ENCODE assay signal across 29 cellular contexts in genomic region chr6:23415819-23416427, GRCh38.
DNase-seq lines count a peak whose midpoint lies in the region; ATAC-seq, FAIRE-seq and TF ChIP-seq lines count a peak whose summit lies in the region.
"Had no signal": no experiment of that assay in that cellular context is flagged by ENCODE, and none has a peak within 500 bp of the region (broad histone marks: within the 10 kb centered on the region; RNA-seq: fewer than 3 reads in every experiment).

No MANE protein-coding gene starts in this region.

- H3K4me1 ChIP-seq in MM.1S (ENCODE audit: low read length): peaks cover 48% of the 10 kb centered on the region
- H3K4me1 ChIP-seq in neuronal stem cell (ENCODE audit: control insufficient read depth in 2 of 2, insufficient read depth in 1 of 2, low read depth in 1 of 2, low read length in 2 of 2): no peaks in the 10 kb centered on the region
- H3K4me1 ChIP-seq: A549, Peyer's patch had no signal

- H3K23ac ChIP-seq in neuronal stem cell (ENCODE audit: low read depth, low read length, poor library complexity): no peak overlapping the region

- H3F3A ChIP-seq in MM.1S (ENCODE audit: insufficient read depth, low read length): 0 out of 2 replicates have a peak, but pooled peaks cover 4% of the 10 kb centered on the region

- no peaks in the 10 kb centered on the region for H3K27me3 Mint-ChIP-seq in activated CD8-positive, alpha-beta memory T cell treated with anti-CD3 and anti-CD28 coated beads, Interleukin-2, amount 10 ng/mL, durations not matched to agents 7 days and 5 days
- H3K27me3 Mint-ChIP-seq: CD4-positive, alpha-beta memory T cell had no signal

- H2AFZ ChIP-seq in MM.1S (ENCODE audit: low read length) (no peak overlapping the region), neuronal stem cell (ENCODE audit: low read length) (peak overlapping the region; percentile 0)
- H2AFZ ChIP-seq: GM23338 had no signal

- no peaks in the 10 kb centered on the region for H3K27me3 ChIP-seq in MM.1S (replicated peaks; ENCODE audit: insufficient read depth, low read length)
- no peaks in the 10 kb centered on the region for H3K27me3 ChIP-seq in neuronal stem cell (ENCODE audit: control insufficient read depth in 3 of 3, insufficient read depth in 3 of 3, low read depth in 1 of 3, low read length in 3 of 3)
- H3K27me3 ChIP-seq: Peyer's patch had no signal

- TF ChIP-seq CTCF in GM13977 (IDR thresholded peaks at IDR 0.05; ENCODE audit: extremely low read depth, insufficient read depth, missing control alignments) (no peak), MM.1S (IDR thresholded peaks at IDR 0.05; ENCODE audit: low read length) (no peak)

- H3K9me2 ChIP-seq in MM.1S (replicated peaks; ENCODE audit: insufficient read depth, low read length): no peaks in the 10 kb centered on the region

- no peak overlapping the region for H2AK5ac ChIP-seq in neuronal stem cell (ENCODE audit: low read depth, low read length)

- no peak overlapping the region for H3K4ac ChIP-seq in neuronal stem cell (ENCODE audit: low read length)

- H3K4me3 Mint-ChIP-seq in activated CD8-positive, alpha-beta memory T cell treated with anti-CD3 and anti-CD28 coated beads, Interleukin-2, amount 10 ng/mL, durations not matched to agents 7 days and 5 days: no peak overlapping the region
- H3K4me3 Mint-ChIP-seq: CD4-positive, alpha-beta memory T cell; GM23338; H9; HFFc6 had no signal

- no peaks in the 10 kb centered on the region for H3K36me3 ChIP-seq in MM.1S (replicated peaks; ENCODE audit: insufficient read depth, low read length)
- no peaks in the 10 kb centered on the region for H3K36me3 ChIP-seq in neuronal stem cell (replicated peaks in 1 of 2; ENCODE audit: control insufficient read depth in 2 of 2, insufficient read depth in 2 of 2, low read length in 2 of 2)
- H3K36me3 ChIP-seq: Peyer's patch had no signal

- no peaks in the 10 kb centered on the region for H3K79me1 ChIP-seq in neuronal stem cell (ENCODE audit: low read depth, low read length)

- H3K27ac ChIP-seq in MM.1S (ENCODE audit: low read length) (no peak overlapping the region), neuronal stem cell (replicated peaks; ENCODE audit: low read length) (no peak overlapping the region)
- H3K27ac ChIP-seq: A549, Peyer's patch, SK-N-MC had no signal

- TF ChIP-seq POLR2A in GM12892 (IDR thresholded peaks at IDR 0.05; ENCODE audit: low read depth, low read length): no peak

- H3K4me3 ChIP-seq in MM.1S (ENCODE audit: low read length) (no peak overlapping the region), neuronal stem cell (ENCODE audit: low read length in 2 of 2) (no peak overlapping the region)
- H3K4me3 ChIP-seq: A549, GM23338, Peyer's patch, SK-N-MC had no signal

- ATAC-seq in HG02610 (IDR thresholded peaks at IDR 0.05; ENCODE audit: unreplicated experiment): peak; percentile 64
- ATAC-seq in activated CD8-positive, alpha-beta memory T cell treated with anti-CD3 and anti-CD28 coated beads, Interleukin-2, amount 10 ng/mL, durations not matched to agents 7 days and 5 days: no peak
- ATAC-seq: A549, GM23338 had no signal

- H2BK15ac ChIP-seq in neuronal stem cell (ENCODE audit: low read length): no peak overlapping the region

- H3K4me2 ChIP-seq in MM.1S (ENCODE audit: low read depth, low read length) (no peak overlapping the region), neuronal stem cell (ENCODE audit: insufficient read depth, low read length, poor library complexity, severe bottlenecking) (no peak overlapping the region)
- H3K4me2 ChIP-seq: A549, GM23338 had no signal

- H3K14ac ChIP-seq in neuronal stem cell (ENCODE audit: low read length): no peak overlapping the region

- H3K9me3 ChIP-seq in MM.1S (replicated peaks; ENCODE audit: insufficient read depth, low read length) (no peaks in the 10 kb centered on the region), neuronal stem cell (replicated peaks in 1 of 2; ENCODE audit: control insufficient read depth in 2 of 2, insufficient read depth in 1 of 2, low read depth in 1 of 2, low read length in 2 of 2) (peaks cover 0 to 7% of the 10 kb centered on the region in 2 donors)
- H3K9me3 ChIP-seq: A549, Peyer's patch had no signal

- no peaks in the 10 kb centered on the region for H3K36me3 Mint-ChIP-seq in activated CD8-positive, alpha-beta memory T cell treated with anti-CD3 and anti-CD28 coated beads, Interleukin-2, amount 10 ng/mL, durations not matched to agents 7 days and 5 days
- H3K36me3 Mint-ChIP-seq: CD4-positive, alpha-beta memory T cell had no signal

- no peak overlapping the region for H2BK120ac ChIP-seq in neuronal stem cell (ENCODE audit: low read depth, low read length)

- in situ Hi-C loops in GM13977 (cut with MboI; ENCODE audit: low pct_unique_long_range_greater_than_20kb, low sequenced_read_pairs, unreplicated experiment): no loop called here

- FAIRE-seq in GM12892 (lab: Jason Lieb, UNC): no peak
- FAIRE-seq: A549, GM18507 had no signal

- CTCF ChIA-PET in activated CD8-positive, alpha-beta memory T cell treated with anti-CD3 and anti-CD28 coated beads, Interleukin-2, amount 10 ng/mL, durations not matched to agents 7 days and 5 days (lab: Charles Lee): no interaction called here

- peaks cover 4% of the 10 kb centered on the region for H3K9me3 Mint-ChIP-seq in activated CD8-positive, alpha-beta memory T cell treated with anti-CD3 and anti-CD28 coated beads, Interleukin-2, amount 10 ng/mL, durations not matched to agents 7 days and 5 days (ENCODE audit: low read depth)
- H3K9me3 Mint-ChIP-seq: GM23338, H9 had no signal

- 100% methylated on average over 1 of the region's 5 CpGs; no CpG with 5 or more reads in 1 of the 2 donors for WGBS in neuronal stem cell (ENCODE audit: extremely low coverage in 2 of 2, insufficient read length in 2 of 2, insufficient replicate concordance in 1 of 2), 2 donors

- H3K79me2 ChIP-seq in MM.1S (ENCODE audit: low read length): no peaks in the 10 kb centered on the region

- no peak overlapping the region for H3K27ac Mint-ChIP-seq in activated CD8-positive, alpha-beta memory T cell treated with anti-CD3 and anti-CD28 coated beads, Interleukin-2, amount 10 ng/mL, durations not matched to agents 7 days and 5 days
- H3K27ac Mint-ChIP-seq: CD4-positive, alpha-beta memory T cell; GM23338; H9; HFFc6 had no signal

- DNase-seq in GM13977 (ENCODE audit: low spot score) (peak; percentile 6), MM.1S (peak; percentile 10), neuronal stem cell (ENCODE audit: low spot score) (no peak), NCI-H82 treated with DMSO at 0.1 percent for 48 hours (lab: John Stamatoyannopoulos, UW; ENCODE audit: unreplicated experiment) (no peak), GM12892 (ENCODE audit: insufficient read length) (no peak)
- DNase-seq in activated CD8-positive, alpha-beta memory T cell treated with anti-CD3 and anti-CD28 coated beads, Interleukin-2, amount 10 ng/mL, durations not matched to agents 7 days and 5 days: no peak
- DNase-seq: AML-193; C1 segment of cervical spinal cord; CD4-positive, alpha-beta memory T cell; COR-L47; DMS53; H9; HFFc6; KG1; NCI-H1048; NCI-H1417; NCI-H1694; NCI-H2029 treated with DMSO at 0.1 percent for 48 hours; NCI-H446 treated with DMSO at 0.1 percent for 48 hours; NCI-H526; NCI-H82; OCI-M1; Peyer's patch; SIG-M5 had no signal

- H3K4me1 Mint-ChIP-seq in activated CD8-positive, alpha-beta memory T cell treated with anti-CD3 and anti-CD28 coated beads, Interleukin-2, amount 10 ng/mL, durations not matched to agents 7 days and 5 days: no peaks in the 10 kb centered on the region
- H3K4me1 Mint-ChIP-seq: CD4-positive, alpha-beta memory T cell had no signal

- no peak overlapping the region for H4K8ac ChIP-seq in neuronal stem cell (ENCODE audit: low read depth, low read length)

- H4K20me1 ChIP-seq in MM.1S (ENCODE audit: insufficient read depth, low read length): no peaks in the 10 kb centered on the region

- H3K9ac ChIP-seq in MM.1S (ENCODE audit: low read length) (no peak overlapping the region), neuronal stem cell (ENCODE audit: low read depth, low read length, poor library complexity) (no peak overlapping the region)

- no peak overlapping the region for H2BK12ac ChIP-seq in neuronal stem cell (ENCODE audit: low read length)

- H3K18ac ChIP-seq in neuronal stem cell (ENCODE audit: low read length): no peak overlapping the region

- H2BK5ac ChIP-seq in neuronal stem cell (ENCODE audit: low read length): no peak overlapping the region

- H4K91ac ChIP-seq in neuronal stem cell (ENCODE audit: low read depth, low read length, poor library complexity): no peak overlapping the region

Comparison
In these comparisons a context has a peak if more than half of its experiments do, and no peak if none do; other contexts are left out.
1. DNase-seq: peak in GM13977 (single experiment) and MM.1S (single experiment); none in neuronal stem cell (single experiment), NCI-H82 treated with DMSO at 0.1 percent for 48 hours (single experiment), GM12892 (single experiment) and activated CD8-positive, alpha-beta memory T cell treated with anti-CD3 and anti-CD28 coated beads, Interleukin-2, amount 10 ng/mL, durations not matched to agents 7 days and 5 days (single experiment).